8 cellular contexts compared by ENCODE assay signal in the genomic region with DNA sequence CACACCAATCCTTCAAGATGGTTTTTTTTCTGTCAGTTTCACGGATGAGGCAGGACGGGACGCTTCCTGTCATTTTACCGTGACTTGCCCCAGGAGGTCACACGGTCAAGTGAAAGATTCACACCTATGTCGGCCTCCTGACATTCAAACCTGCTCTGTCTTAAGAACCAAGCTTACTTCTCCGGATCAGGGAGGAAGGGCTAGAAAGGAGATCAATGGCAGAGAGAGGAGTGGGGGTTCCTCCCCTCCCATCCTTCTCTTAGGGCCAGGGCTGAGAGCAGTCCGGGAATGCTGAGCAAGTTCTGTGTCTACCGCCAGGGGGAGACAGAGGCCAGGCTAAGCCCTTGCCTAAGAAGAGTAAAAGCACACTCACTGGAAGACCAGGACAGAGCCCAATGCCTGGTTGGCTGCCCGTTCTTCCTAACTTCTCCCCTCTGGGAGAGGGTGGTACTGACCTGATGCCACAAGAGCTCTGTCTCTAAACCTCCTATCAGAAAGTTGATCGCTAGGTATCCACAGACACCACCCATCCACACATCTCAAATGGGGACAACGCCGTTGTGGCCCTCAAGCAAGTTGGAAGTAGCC. TPM values are rescaled to one million over a fixed set of nuclear protein-coding genes. Genes with fewer than 3 reads are reported as not detected.
A peak's percentile ranks its signal among the peaks of the same experiment; 100 is the strongest.
DNase-seq lines count a peak whose midpoint lies in the region; ATAC-seq lines count a peak whose summit lies in the region.

No MANE protein-coding gene starts in this region.

- H3K9ac ChIP-seq in HUES6 (ENCODE audit: low read length) (peak overlapping the region; percentile 33), NT2/D1 (ENCODE audit: insufficient read length, low read depth) (peak overlapping the region; percentile 65)

- H3K4me1 ChIP-seq in HUES6 (ENCODE audit: control insufficient read depth, insufficient read depth, low read length): peaks cover 33% of the 10 kb centered on the region
- peaks cover 24% of the 10 kb centered on the region for H3K4me1 ChIP-seq in NT2/D1 (ENCODE audit: insufficient read depth, insufficient read length)
- H3K4me1 ChIP-seq in mononuclear cell (ENCODE audit: insufficient read depth, low read length): peaks cover 38% of the 10 kb centered on the region

- DNase-seq in A172 (ENCODE audit: low spot score) (peak; percentile 84), NT2/D1 (ENCODE audit: low read depth, low spot score) (peak; percentile 96), epithelial cell of prostate (ENCODE audit: low read depth, low spot score) (peak; percentile 56)
- peak; percentile 80 for DNase-seq in activated CD8-positive, alpha-beta memory T cell treated with anti-CD3 and anti-CD28 coated beads, Interleukin-2, amount 50 U/mL, for 4 hours
- peak; percentile 56 to 57 for DNase-seq in stimulated activated CD8-positive, alpha-beta memory T cell treated with anti-CD3 and anti-CD28 coated beads, Interleukin-15, amount 100 ng/mL, for 48 hours (ENCODE audit: low read depth in 2 of 2)

- H3K27ac ChIP-seq in HUES6 (ENCODE audit: low read depth, low read length) (no peak overlapping the region), epithelial cell of prostate (peak overlapping the region; percentile 45)

- no peaks in the 10 kb centered on the region for H3K36me3 ChIP-seq in HUES6 (ENCODE audit: control insufficient read depth, insufficient read depth, low read length)
- H3K36me3 ChIP-seq in NT2/D1 (ENCODE audit: insufficient read depth, insufficient read length, low read length): no peaks in the 10 kb centered on the region

- peak; percentile 38 for ATAC-seq in GM18511 (IDR thresholded peaks at IDR 0.05; ENCODE audit: unreplicated experiment)

- H3K4me3 ChIP-seq in HUES6 (ENCODE audit: low read depth, low read length): peak overlapping the region; percentile 64
- H3K4me3 ChIP-seq in NT2/D1 (ENCODE audit: insufficient read length, low read depth): peak overlapping the region; percentile 55
- peak overlapping the region; percentile 35 for H3K4me3 ChIP-seq in mononuclear cell (ENCODE audit: low read length)

- no peaks in the 10 kb centered on the region for H3K9me3 ChIP-seq in HUES6 (ENCODE audit: control insufficient read depth, insufficient read depth, low read depth, low read length)
- no peaks in the 10 kb centered on the region for H3K9me3 ChIP-seq in NT2/D1 (ENCODE audit: insufficient read depth, low read length)
- no peaks in the 10 kb centered on the region for H3K9me3 ChIP-seq in mononuclear cell (ENCODE audit: low read depth, low read length)

- H3K27me3 ChIP-seq in HUES6 (ENCODE audit: control insufficient read depth, insufficient read depth, low read length) (peaks cover 48% of the 10 kb centered on the region), NT2/D1 (ENCODE audit: insufficient read depth, insufficient read length) (peaks cover 62% of the 10 kb centered on the region), mononuclear cell (ENCODE audit: insufficient read depth, low read length) (no peaks in the 10 kb centered on the region)

RNA-seq across cellular contexts. Expression of gene PPM1J, which starts 1.1 kb away (rescaled TPM):
- total RNA-seq in A172 (2014; rRNA removed; shearing (Covaris generic)): 0.36 and 0.53 TPM in 2 replicates
- 0.63 TPM for total RNA-seq in mononuclear cell

RNA-seq across cellular contexts. Expression of gene RHOC, which starts 9.3 kb away (rescaled TPM):
- 454 and 553 TPM in 2 replicates for total RNA-seq in A172 (2014; rRNA removed; shearing (Covaris generic))
- total RNA-seq in mononuclear cell: 60.4 TPM

RNA-seq across cellular contexts. Expression of gene MOV10, which starts 41.8 kb away (rescaled TPM):
- 42.4 and 47.3 TPM in 2 replicates for total RNA-seq in A172 (2014; rRNA removed; shearing (Covaris generic))
- total RNA-seq in mononuclear cell: 27.2 TPM
